ENCODE assay signal across 23 cellular contexts in the genomic region with DNA sequence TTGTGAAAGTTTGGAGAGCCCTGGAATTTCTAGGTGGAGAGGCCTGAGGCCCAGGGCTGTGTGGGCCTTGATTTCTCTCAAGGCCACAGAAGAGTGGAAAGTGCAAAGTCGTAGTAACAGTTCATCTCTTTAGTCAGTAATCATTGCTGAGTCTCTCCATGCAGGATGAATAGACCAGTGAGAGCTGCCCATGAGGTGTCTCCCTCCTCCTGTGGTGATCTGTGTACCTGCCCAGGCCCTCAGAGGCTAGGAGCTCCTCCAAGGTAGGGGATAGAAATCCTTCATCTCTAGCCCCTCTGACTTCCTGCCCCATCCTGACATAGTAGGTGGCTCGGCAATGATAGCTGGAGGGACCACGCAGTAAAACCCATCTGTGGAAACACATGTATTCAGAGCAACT. TPM values are rescaled to one million over a fixed set of nuclear protein-coding genes. Genes with fewer than 3 reads are reported as not detected.
"Had no signal": no experiment of that assay in that cellular context is flagged by ENCODE, and none has a peak within 500 bp of the region (broad histone marks: within the 10 kb centered on the region; RNA-seq: fewer than 3 reads in every experiment).

No MANE protein-coding gene starts in this region.

- ATAC-seq: PC-3, Right ventricle myocardium inferior had no signal

- H3K4me2 ChIP-seq: KMS-11 had no signal

- H3K4me3 ChIP-seq: SJCRH30 had no signal

- DNase-seq: IMR-90, Kasumi-1, MM.1S, NCI-H1092 treated with DMSO at 0.1 percent for 48 hours, NCI-H1436, NCI-H187, NCI-H2029, NCI-H2081 treated with DMSO at 0.1 percent for 48 hours, NCI-H2171, NCI-H226, NCI-H446, NCI-H510A, NCI-H524 treated with DMSO at 0.1 percent for 48 hours, NCI-H69, NCI-H774, PC-3, SHP77 treated with DMSO at 0.1 percent for 48 hours, SJCRH30 had no signal

- H3K9me3 ChIP-seq: SJCRH30 had no signal

- H3K27ac ChIP-seq: KMS-11, RWPE1, SJCRH30 had no signal

- H3K36me3 ChIP-seq: SJCRH30 had no signal

RNA-seq across cellular contexts. Expression of gene SH2D7, which starts 50.0 kb away (rescaled TPM):
- total RNA-seq: IMR-90, M059J, OCI-LY7, PC-3, Right ventricle myocardium inferior had no signal
- polyA plus RNA-seq: IMR-90 had no signal
